17 cellular contexts compared by ENCODE assay signal in the genomic region with DNA sequence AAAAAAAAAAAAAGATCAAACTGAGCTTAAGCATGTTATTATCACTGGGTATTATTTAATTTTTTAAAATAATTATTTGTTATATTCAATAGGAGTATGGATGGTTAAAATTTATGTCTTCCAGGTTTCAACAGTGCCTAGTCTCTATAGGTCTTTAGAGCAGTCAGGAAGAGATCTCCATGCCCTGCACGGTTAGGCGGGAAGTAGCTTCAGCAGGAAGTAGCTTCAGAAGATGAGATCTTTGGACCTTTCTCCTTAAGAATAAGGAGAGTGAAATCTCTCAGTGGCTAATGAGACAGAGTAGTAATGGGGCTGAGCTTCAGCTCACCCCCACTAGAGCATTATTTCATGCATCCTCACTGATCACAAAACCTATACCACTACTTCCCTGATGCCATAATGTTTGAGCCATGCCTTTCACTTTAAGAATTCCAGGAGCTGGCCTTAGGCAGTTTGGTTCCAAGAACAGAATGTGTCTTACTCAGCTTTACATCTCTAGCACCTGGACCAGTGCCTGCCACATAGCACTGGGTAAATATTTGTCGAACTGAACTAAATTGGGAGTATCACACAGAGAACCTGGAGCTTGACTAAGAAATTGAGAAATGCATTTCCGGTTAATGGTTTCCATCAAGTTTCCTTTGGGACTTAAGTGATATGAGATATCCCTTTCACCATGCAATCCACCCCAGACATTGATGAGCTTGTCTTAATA. TPM values are rescaled to one million over a fixed set of nuclear protein-coding genes. Genes with fewer than 3 reads are reported as not detected.
DNase-seq lines count a peak whose midpoint lies in the region; ATAC-seq and FAIRE-seq lines count a peak whose summit lies in the region.
"Had no signal": no experiment of that assay in that cellular context is flagged by ENCODE, and none has a peak within 500 bp of the region (broad histone marks: within the 10 kb centered on the region; RNA-seq: fewer than 3 reads in every experiment).

No MANE protein-coding gene starts in this region.

- no peak for FAIRE-seq in small intestine (lab: Jason Lieb, UNC)

- no peaks in the 10 kb centered on the region for H3K9me3 ChIP-seq in small intestine (ENCODE audit: control insufficient read depth, low read depth)

- DNase-seq in NCI-H146 (lab: John Stamatoyannopoulos, UW) (peak; percentile 61), NCI-H69 (lab: John Stamatoyannopoulos, UW) (peak; percentile 87), small intestine (peak; percentile 48), T-helper 9 cell (no peak)
- DNase-seq: activated CD4-positive, alpha-beta T cell treated with anti-CD3 and anti-CD28 coated beads, Interleukin-2, amount 50 U/mL, for 48 hours; activated naive CD8-positive, alpha-beta T cell treated with anti-CD3 and anti-CD28 coated beads, Interleukin-2, amount 10 ng/mL, durations not matched to agents 7 days and 5 days; activated T-cell treated with anti-CD3 and anti-CD28 coated beads, Interleukin-2, amount 50 U/mL, for 72 hours; caudate nucleus; DMS79; effector memory CD4-positive, alpha-beta T cell; NCI-H187 treated with DMSO at 0.1 percent for 48 hours; NK-92 treated with Interleukin-12 subunit alpha and Interleukin-12 subunit beta, amount 100 ng/mL, for 24 hours; stimulated activated CD4-positive, alpha-beta T cell treated with anti-CD3 and anti-CD28 coated beads, Interleukin-15, amount 100 ng/mL, for 24 hours; stimulated activated naive CD8-positive, alpha-beta T cell treated with anti-CD3 and anti-CD28 coated beads, Interleukin-15, amount 100 ng/mL, for 72 hours had no signal

- ATAC-seq in esophagus mucosa (peak; percentile 71), GM18520 (IDR thresholded peaks at IDR 0.05; ENCODE audit: unreplicated experiment) (no peak), HG02678 (IDR thresholded peaks at IDR 0.05; ENCODE audit: unreplicated experiment) (no peak)
- ATAC-seq: activated T-cell treated with anti-CD3 and anti-CD28 coated beads, Interleukin-2, amount 50 U/mL, for 72 hours; stimulated activated naive CD8-positive, alpha-beta T cell treated with anti-CD3 and anti-CD28 coated beads, Interleukin-15, amount 100 ng/mL, for 72 hours had no signal

- peaks cover 0 to 4% of the 10 kb centered on the region in 2 donors for H3K27me3 ChIP-seq in small intestine (ENCODE audit: control insufficient read depth in 2 of 2, insufficient read depth in 2 of 2, low read length in 2 of 2)

- H3K36me3 ChIP-seq in small intestine (ENCODE audit: control insufficient read depth in 2 of 2, insufficient read depth in 2 of 2, low read length in 2 of 2) = no peaks in the 10 kb centered on the region

- 43 to 55% (median 49%) methylated on average over 4 of the region's 4 CpGs for WGBS in small intestine, 3 donors

- H3K4me3 ChIP-seq in small intestine (ENCODE audit: low read depth in 1 of 2, low read length in 2 of 2) = no peak overlapping the region

- peak overlapping the region in 1 of 2 donors; percentile 69 for H3K27ac ChIP-seq in small intestine (ENCODE audit: low read depth in 1 of 2, low read length in 1 of 2)

- no peaks in the 10 kb centered on the region for H3K4me1 ChIP-seq in small intestine (ENCODE audit: control insufficient read depth in 2 of 2, insufficient read depth in 1 of 2, low read depth in 1 of 2, low read length in 1 of 2)

RNA-seq across cellular contexts. Expression of a gene that starts 43.5 kb away (rescaled TPM):
- total RNA-seq in esophagus mucosa = 68.1 TPM
- 10 to 100 TPM; 16.8 to 46.9 (median 29.5) TPM for polyA plus RNA-seq in small intestine
